Comparison of ENCODE assay signal across 18 cellular contexts in genomic region chr11:57402188-57403066, GRCh38. TPM values are rescaled to one million over a fixed set of nuclear protein-coding genes. Genes with fewer than 3 reads are reported as not detected.
A peak's percentile ranks its signal among the peaks of the same experiment; 100 is the strongest.
DNase-seq lines count a peak whose midpoint lies in the region; ATAC-seq, FAIRE-seq and TF ChIP-seq lines count a peak whose summit lies in the region.
"Had no signal": no experiment of that assay in that cellular context is flagged by ENCODE, and none has a peak within 500 bp of the region (broad histone marks: within the 10 kb centered on the region; RNA-seq: fewer than 3 reads in every experiment).

No MANE protein-coding gene starts in this region.

- H3K27ac ChIP-seq in A549 (peak overlapping the region in 1 of 2 experiments; percentile 32; a peak in 2 of 6 replicates), hepatocyte (no peak overlapping the region), prostate gland (no peak overlapping the region)

- H3K36me3 ChIP-seq in hepatocyte (replicated peaks; ENCODE audit: insufficient read depth, low read depth) (no peaks in the 10 kb centered on the region), prostate gland (no peaks in the 10 kb centered on the region)

- peaks cover 10% of the 10 kb centered on the region for H3K27me3 ChIP-seq in hepatocyte
- H3K27me3 ChIP-seq in prostate gland (replicated peaks; ENCODE audit: insufficient read depth) = no peaks in the 10 kb centered on the region

- TF ChIP-seq CTCF in A549 (IDR thresholded peaks at IDR 0.05) = no peak
- no peak for TF ChIP-seq CTCF in hepatocyte (IDR thresholded peaks at IDR 0.05; ENCODE audit: poor library complexity)
- no peak for TF ChIP-seq CTCF in prostate gland (IDR thresholded peaks at IDR 0.05)

- no peaks in the 10 kb centered on the region for H4K20me1 ChIP-seq in hepatocyte (ENCODE audit: insufficient read depth, poor library complexity, severe bottlenecking)

- FAIRE-seq in A549 (lab: Jason Lieb, UNC) (no peak), GM12892 (lab: Jason Lieb, UNC) (peak; percentile 74), RCC 7860 (lab: Jason Lieb, UNC) (no peak)

- H3K79me2 ChIP-seq in hepatocyte = no peaks in the 10 kb centered on the region

- POLR2A ChIA-PET in A549 (lab: Yijun Ruan, JAX) = no interaction called here

- no peaks in the 10 kb centered on the region for H3K9me3 ChIP-seq in A549
- no peaks in the 10 kb centered on the region for H3K9me3 ChIP-seq in hepatocyte (ENCODE audit: low read depth)
- no peaks in the 10 kb centered on the region for H3K9me3 ChIP-seq in prostate gland
- H3K9me3 ChIP-seq: SK-N-SH had no signal

- DNase-seq in A549 (ENCODE audit: low read depth in 1 of 2, low spot score in 1 of 2) (peak; percentile 41 to 56), GM12892 (ENCODE audit: insufficient read length) (no peak), RCC 7860 (ENCODE audit: low spot score) (peak; percentile 38), hepatocyte (ENCODE audit: low spot score) (peak; percentile 29), prostate gland (ENCODE audit: low spot score) (no peak)
- DNase-seq: activated naive CD4-positive, alpha-beta T cell; DMS 273 treated with DMSO at 0.1 percent for 48 hours; effector memory CD8-positive, alpha-beta T cell; NCI-H1694; SK-N-SH had no signal

- H3K9me2 ChIP-seq in hepatocyte (replicated peaks; ENCODE audit: insufficient read depth) = no peaks in the 10 kb centered on the region
- H3K9me2 ChIP-seq: SK-N-SH had no signal

- TF ChIP-seq RAD21 in A549 (conservative IDR thresholded peaks at IDR 0.05 in 1 of 2, IDR thresholded peaks at IDR 0.05 in 1 of 2) = no peak

- no peak overlapping the region for H2AFZ ChIP-seq in hepatocyte

- WGBS in A549 (ENCODE audit: missing lambda C conversion rate) = 33% methylated on average over 8 of the region's 8 CpGs
- 48% methylated on average over 8 of the region's 8 CpGs for WGBS in hepatocyte (ENCODE audit: low lambda C conversion rate, missing lambda C conversion rate)
- WGBS in prostate gland = 56% methylated on average over 8 of the region's 8 CpGs

- H3K4me1 ChIP-seq in A549 = peaks cover 36% of the 10 kb centered on the region
- no peaks in the 10 kb centered on the region for H3K4me1 ChIP-seq in hepatocyte (ENCODE audit: insufficient read depth)
- H3K4me1 ChIP-seq in prostate gland (replicated peaks) = no peaks in the 10 kb centered on the region

- peak; percentile 55 to 65 for ATAC-seq in A549
- ATAC-seq in HG02798 (IDR thresholded peaks at IDR 0.05; ENCODE audit: poor library complexity, unreplicated experiment) = no peak
- no peak for ATAC-seq in GM21390 (IDR thresholded peaks at IDR 0.05; ENCODE audit: unreplicated experiment)
- ATAC-seq in GM21737 (IDR thresholded peaks at IDR 0.05; ENCODE audit: unreplicated experiment) = no peak
- ATAC-seq: effector memory CD8-positive, alpha-beta T cell had no signal

- TF ChIP-seq POLR2A in A549 (IDR thresholded peaks at IDR 0.05; ENCODE audit: low read length) (no peak), GM12892 (IDR thresholded peaks at IDR 0.05; ENCODE audit: low read depth, low read length) (0 out of 2 replicates have a peak, but pooled peaks have one; percentile 4), prostate gland (IDR thresholded peaks at IDR 0.05) (no peak)

- H3K4me3 ChIP-seq in A549 = no peak overlapping the region
- no peak overlapping the region for H3K4me3 ChIP-seq in hepatocyte
- H3K4me3 ChIP-seq in prostate gland = no peak overlapping the region

- TF ChIP-seq EP300 in A549 (IDR thresholded peaks at IDR 0.05) = no peak

- H3K4me2 ChIP-seq in A549 = peak overlapping the region; percentile 25; the same call in 1 of the 3 replicates
- H3K4me2 ChIP-seq in hepatocyte = no peak overlapping the region
- H3K4me2 ChIP-seq: SK-N-SH had no signal

- CTCF ChIA-PET in A549 (lab: Yijun Ruan, JAX) = interaction anchor here (0.6 to 1.4 kb wide), 2 partner anchors 28 to 56 kb away, joined by 3 to 4 read pairs; no protein-coding TSS in a partner anchor

- intact Hi-C loops in prostate gland (cut with DNase I) = no loop called here

TF ChIP-seq in A549, 52 proteins besides CTCF, POLR2A, EP300 and RAD21:
- TF ChIP-seq FOSL2 (IDR thresholded peaks at IDR 0.05) (no peak), FOSL2 (CRISPR knock-in tag; IDR thresholded peaks at IDR 0.05) (peak; percentile 64), REST (IDR thresholded peaks at IDR 0.05) (no peak)

RNA-seq across cellular contexts. Expression of gene PRG2, which starts 12.0 kb away (rescaled TPM):
- not detected in 2 replicates for polyA plus RNA-seq in A549 (2011; rRNA removed)
- 0.03 TPM in 1 of 2 replicates, not detected in the other for polyA plus RNA-seq in A549 (2012; cell fraction: cytosol; rRNA removed)
- polyA plus RNA-seq in A549 (2012; cell fraction: nucleus; rRNA removed) = 0.06 TPM in 1 of 2 replicates, not detected in the other
- polyA plus RNA-seq in A549 (2017; fragmentation: RNase III; extraction: RNeasy Plus Mini Kit Qiagen cat#74134 plus additional on column Dnase treatment) = not detected in 3 replicates
- not detected in 2 replicates for polyA minus RNA-seq in A549 (2011; rRNA and poly(A)+ RNA removed)
- polyA plus RNA-seq in GM12892 (2012; ENCODE audit: missing spikeins) = 0.70 TPM
- total RNA-seq in hepatocyte = not detected in 2 replicates
- polyA plus RNA-seq in hepatocyte = not detected in 2 replicates
- under 1 TPM in 1 of 2 donors, not detected in 1; 0.36 TPM for total RNA-seq in prostate gland
- total RNA-seq: LHCN-M2, osteocyte had no signal
- polyA plus RNA-seq: BJ, SK-N-SH had no signal

RNA-seq across cellular contexts. Expression of gene PRG3, which starts 21.5 kb away (rescaled TPM):
- not detected in 2 replicates for polyA plus RNA-seq in A549 (2011; rRNA removed)
- polyA plus RNA-seq in A549 (2012; cell fraction: cytosol; rRNA removed) = not detected in 2 replicates
- not detected in 2 replicates for polyA plus RNA-seq in A549 (2012; cell fraction: nucleus; rRNA removed)
- polyA plus RNA-seq in A549 (2017; fragmentation: RNase III; extraction: RNeasy Plus Mini Kit Qiagen cat#74134 plus additional on column Dnase treatment) = not detected in 3 replicates
- polyA minus RNA-seq in A549 (2011; rRNA and poly(A)+ RNA removed) = not detected in 2 replicates
- not detected for polyA plus RNA-seq in GM12892 (2012; ENCODE audit: missing spikeins)
- total RNA-seq in hepatocyte = not detected in 2 replicates
- polyA plus RNA-seq in hepatocyte = not detected in 2 replicates
- total RNA-seq in prostate gland = not detected
- total RNA-seq: LHCN-M2, mononuclear cell, osteocyte, subcutaneous adipose tissue had no signal
- polyA plus RNA-seq: BJ, SK-N-SH had no signal

RNA-seq across cellular contexts. Expression of gene SLC43A3, which starts 24.5 kb away (rescaled TPM):
- polyA plus RNA-seq in A549 (2011; rRNA removed) (0.30 TPM in 2 replicates), A549 (2017; fragmentation: RNase III; extraction: RNeasy Plus Mini Kit Qiagen cat#74134 plus additional on column Dnase treatment) (0.12 to 0.22 TPM (median 0.13 TPM) in 3 replicates), hepatocyte (13.5 and 20.7 TPM in 2 replicates)
- 0.19 and 0.30 TPM in 2 replicates for polyA plus RNA-seq in A549 (2012; cell fraction: cytosol; rRNA removed)
- polyA plus RNA-seq in A549 (2012; cell fraction: nucleus; rRNA removed) = 0.52 and 1.5 TPM in 2 replicates
- 0.33 and 0.83 TPM in 2 replicates for polyA minus RNA-seq in A549 (2011; rRNA and poly(A)+ RNA removed)
- 99.6 TPM for polyA plus RNA-seq in GM12892 (2012; ENCODE audit: missing spikeins)
- total RNA-seq in hepatocyte (10.5 and 19.3 TPM in 2 replicates), prostate gland (10 to 100 TPM; 23.3 to 39.8 TPM)

RNA-seq across cellular contexts. Expression of gene RTN4RL2, which starts 57.9 kb away (rescaled TPM):
- polyA plus RNA-seq in A549 (2011; rRNA removed) = 9.2 and 10.6 TPM in 2 replicates
- 60.9 and 116 TPM in 2 replicates for polyA plus RNA-seq in A549 (2012; cell fraction: cytosol; rRNA removed)
- polyA plus RNA-seq in A549 (2012; cell fraction: nucleus; rRNA removed) = 56.5 and 87.5 TPM in 2 replicates
- 23.7 to 27.4 TPM (median 25.8 TPM) in 3 replicates for polyA plus RNA-seq in A549 (2017; fragmentation: RNase III; extraction: RNeasy Plus Mini Kit Qiagen cat#74134 plus additional on column Dnase treatment)
- polyA minus RNA-seq in A549 (2011; rRNA and poly(A)+ RNA removed) = 4.1 and 8.9 TPM in 2 replicates
- polyA plus RNA-seq in GM12892 (2012; ENCODE audit: missing spikeins) = not detected
- total RNA-seq in hepatocyte = 1.4 and 2.4 TPM in 2 replicates
- polyA plus RNA-seq in hepatocyte = 5.8 and 10.6 TPM in 2 replicates
- 1 to 10 TPM in 1 of 2 donors, under 1 TPM in 1; 0.51 to 2.0 TPM for total RNA-seq in prostate gland

Comparison
In these comparisons a context has a peak if more than half of its experiments do, and no peak if none do; other contexts are left out.
1. ATAC-seq: peak in A549 (2 of 2); none in HG02798 (single experiment), GM21390 (single experiment) and GM21737 (single experiment).
2. DNase-seq: peak in A549 (2 of 2), RCC 7860 (single experiment) and hepatocyte (single experiment); none in GM12892 (single experiment) and prostate gland (single experiment).